2 cellular contexts compared by ENCODE assay signal in genomic region chr5:108688487-108688886, GRCh38.
TF ChIP-seq lines count a peak whose summit lies in the region.

No MANE protein-coding gene starts in this region.

TF ChIP-seq in GM23338, 12 proteins besides CTCF, POLR2A, EP300 and RAD21:
- no peak for TF ChIP-seq EZH2phosphoT487 (IDR thresholded peaks at IDR 0.05; ENCODE audit: unreplicated experiment)
- TF ChIP-seq STAT1 (IDR thresholded peaks at IDR 0.05; ENCODE audit: unreplicated experiment): no peak
- TF ChIP-seq NANOG (IDR thresholded peaks at IDR 0.05; ENCODE audit: borderline replicate concordance): no peak
- TF ChIP-seq REST (IDR thresholded peaks at IDR 0.05; ENCODE audit: unreplicated experiment): no peak
- TF ChIP-seq ETS1 (IDR thresholded peaks at IDR 0.05): no peak
- TF ChIP-seq CREB1 (CRISPR knock-in tag; IDR thresholded peaks at IDR 0.05; ENCODE audit: low read depth): no peak
- no peak for TF ChIP-seq ZNF331 (CRISPR knock-in tag; IDR thresholded peaks at IDR 0.05; ENCODE audit: low read depth)
- TF ChIP-seq JUNB (IDR thresholded peaks at IDR 0.05; ENCODE audit: unreplicated experiment): no peak
- TF ChIP-seq EZH2 (IDR thresholded peaks at IDR 0.05; ENCODE audit: low read depth, unreplicated experiment): no peak
- TF ChIP-seq ZNF462 (CRISPR knock-in tag; IDR thresholded peaks at IDR 0.05): no peak
- TF ChIP-seq ZNF114 (CRISPR knock-in tag; IDR thresholded peaks at IDR 0.05): no peak
- TF ChIP-seq POLR2AphosphoS5 (IDR thresholded peaks at IDR 0.05; ENCODE audit: low read depth): no peak

TF ChIP-seq in K562, 482 proteins besides CTCF, POLR2A, EP300 and RAD21:
- TF ChIP-seq PHB (CRISPR knock-in tag; IDR thresholded peaks at IDR 0.05): no peak
- TF ChIP-seq ZNF184 (CRISPR knock-in tag; IDR thresholded peaks at IDR 0.05): no peak
- TF ChIP-seq SRSF7 (optimal IDR thresholded peaks at IDR 0.05; ENCODE audit: low read depth, low read length): no peak
- no peak for TF ChIP-seq NFATC3 (IDR thresholded peaks at IDR 0.05)
- no peak for TF ChIP-seq HDGF (IDR thresholded peaks at IDR 0.05)
